8 cellular contexts compared by ENCODE assay signal in the genomic region with DNA sequence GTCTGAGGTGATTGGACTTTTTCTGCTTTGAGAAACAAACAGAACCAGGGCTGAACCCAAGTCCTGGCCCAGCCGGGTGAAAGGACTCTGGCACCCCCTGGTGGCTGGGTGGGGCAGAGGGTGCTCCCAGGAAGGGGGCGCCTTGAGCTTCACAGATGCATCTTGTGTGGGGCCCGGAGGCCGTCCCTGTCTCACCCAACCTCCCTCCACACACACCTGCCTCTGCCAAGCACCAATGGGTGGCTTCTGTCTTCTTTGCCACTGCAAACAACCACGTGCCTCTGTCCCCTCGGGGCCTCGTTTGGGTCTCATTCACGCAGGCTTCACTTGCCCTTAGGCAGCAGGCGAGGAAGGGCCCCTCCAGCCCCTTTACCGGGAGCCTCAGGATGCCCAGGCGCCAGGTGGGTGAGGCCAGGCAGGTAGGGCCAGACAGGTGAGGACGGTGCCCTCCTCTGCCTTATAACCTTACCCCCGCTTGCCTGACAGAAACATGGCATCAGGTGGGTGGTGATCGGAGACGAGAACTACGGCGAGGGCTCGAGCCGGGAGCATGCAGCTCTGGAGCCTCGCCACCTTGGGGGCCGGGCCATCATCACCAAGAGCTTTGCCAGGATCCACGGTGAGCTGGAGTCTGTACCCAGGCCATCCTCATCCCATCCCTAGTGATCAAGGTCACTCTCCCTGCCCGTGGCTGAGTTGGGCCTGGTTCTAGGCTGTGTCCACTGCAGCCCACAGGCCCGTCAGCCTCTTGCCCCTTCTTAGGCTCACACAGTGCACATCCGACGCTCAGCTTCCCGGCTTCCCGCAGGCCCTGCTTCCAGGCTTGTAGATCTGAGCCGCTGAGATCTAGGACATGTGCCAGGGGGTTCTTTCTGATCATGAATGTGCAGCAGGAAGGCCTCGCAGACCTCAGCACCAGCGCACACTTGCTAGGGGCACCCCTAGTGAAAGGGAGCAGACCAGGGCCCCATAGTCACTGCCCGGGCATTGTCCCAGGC. TPM values are rescaled to one million over a fixed set of nuclear protein-coding genes. Genes with fewer than 3 reads are reported as not detected.
DNase-seq lines count a peak whose midpoint lies in the region; ATAC-seq, FAIRE-seq and TF ChIP-seq lines count a peak whose summit lies in the region.

No MANE protein-coding gene starts in this region.

- H3K9ac ChIP-seq in astrocyte (ENCODE audit: low read length), result no peak overlapping the region

- H3K4me1 ChIP-seq in astrocyte (ENCODE audit: insufficient read depth, low read length), result peaks cover 9% of the 10 kb centered on the region

- peaks cover 19% of the 10 kb centered on the region for H3K36me3 ChIP-seq in astrocyte (ENCODE audit: insufficient read depth, low read length)

- H3K27ac ChIP-seq in 22Rv1 (peak overlapping the region; percentile 75), astrocyte (ENCODE audit: low read depth, low read length) (no peak overlapping the region)

- peaks cover 15% of the 10 kb centered on the region for H3K36me3 Mint-ChIP-seq in T-helper 2 cell treated with Interferon-gamma antibody and Interleukin-4, amounts not matched to agents 5 μg/mL and 100 μg/mL, for 36 hours (ENCODE audit: low read depth)
- H3K36me3 Mint-ChIP-seq in astrocyte (ENCODE audit: low read depth, unreplicated experiment), result peaks cover 17% of the 10 kb centered on the region

- peak; percentile 61 for DNase-seq in GM19240 (ENCODE audit: insufficient read length, low spot score)
- DNase-seq in T-helper 2 cell treated with Interferon-gamma antibody and Interleukin-4, amounts not matched to agents 5 μg/mL and 100 μg/mL, for 36 hours (ENCODE audit: low spot score), result peak; percentile 35
- DNase-seq in astrocyte (ENCODE audit: low read depth), result no peak
- DNase-seq in inferior parietal cortex (ENCODE audit: extremely low spot score), result peak; percentile 59
- DNase-seq in stimulated activated CD4-positive, alpha-beta T cell treated with anti-CD3 and anti-CD28 coated beads, Interleukin-2, amount 100 ng/mL, for 48 hours, result peak; percentile 60 to 64
- no peak for DNase-seq in RCC 7860 (ENCODE audit: low spot score)

- H3K27me3 Mint-ChIP-seq in T-helper 2 cell treated with Interferon-gamma antibody and Interleukin-4, amounts not matched to agents 5 μg/mL and 100 μg/mL, for 36 hours (ENCODE audit: low read depth), result no peaks in the 10 kb centered on the region
- H3K27me3 Mint-ChIP-seq in astrocyte (ENCODE audit: low read depth, unreplicated experiment), result no peaks in the 10 kb centered on the region

- H3K9me3 Mint-ChIP-seq in T-helper 2 cell treated with Interferon-gamma antibody and Interleukin-4, amounts not matched to agents 5 μg/mL and 100 μg/mL, for 36 hours, result no peaks in the 10 kb centered on the region
- H3K9me3 Mint-ChIP-seq in astrocyte (ENCODE audit: unreplicated experiment), result peaks cover 2% of the 10 kb centered on the region

- no peak overlapping the region for H3K4me2 ChIP-seq in astrocyte (ENCODE audit: low read length)

- no peak overlapping the region for H3K4me3 ChIP-seq in astrocyte (ENCODE audit: insufficient read depth, low read depth, low read length)

- no peak for FAIRE-seq in astrocyte (lab: Jason Lieb, UNC)
- FAIRE-seq in RCC 7860 (lab: Jason Lieb, UNC), result no peak

- peaks cover 13% of the 10 kb centered on the region for H3K4me1 Mint-ChIP-seq in T-helper 2 cell treated with Interferon-gamma antibody and Interleukin-4, amounts not matched to agents 5 μg/mL and 100 μg/mL, for 36 hours (ENCODE audit: low read depth)
- H3K4me1 Mint-ChIP-seq in astrocyte (ENCODE audit: low read depth, unreplicated experiment), result peaks cover 4% of the 10 kb centered on the region

- H3K9me3 ChIP-seq in astrocyte (ENCODE audit: insufficient read depth, low read depth, low read length), result no peaks in the 10 kb centered on the region

- H3K27me3 ChIP-seq in astrocyte (ENCODE audit: insufficient read depth, low read length), result no peaks in the 10 kb centered on the region

- no peak for ATAC-seq in GM21526 (IDR thresholded peaks at IDR 0.05; ENCODE audit: low FRiP score, unreplicated experiment)

- peaks cover 75% of the 10 kb centered on the region for H4K20me1 ChIP-seq in astrocyte (ENCODE audit: insufficient read depth, low read length)

- peak overlapping the region; percentile 26 for H3K27ac Mint-ChIP-seq in T-helper 2 cell treated with Interferon-gamma antibody and Interleukin-4, amounts not matched to agents 5 μg/mL and 100 μg/mL, for 36 hours
- no peak overlapping the region for H3K27ac Mint-ChIP-seq in astrocyte (ENCODE audit: unreplicated experiment)

- peaks cover 22% of the 10 kb centered on the region for H3K79me2 ChIP-seq in astrocyte (ENCODE audit: insufficient read depth, low read length)

- H2AFZ ChIP-seq in astrocyte (ENCODE audit: low read depth, low read length), result no peak overlapping the region

- peak; percentile 90 for TF ChIP-seq CTCF in 22Rv1 (IDR thresholded peaks at IDR 0.05)
- peak; percentile 58 for TF ChIP-seq CTCF in astrocyte (IDR thresholded peaks at IDR 0.05; ENCODE audit: insufficient read depth, low read depth, low read length)

- no peak overlapping the region for H3K4me3 Mint-ChIP-seq in T-helper 2 cell treated with Interferon-gamma antibody and Interleukin-4, amounts not matched to agents 5 μg/mL and 100 μg/mL, for 36 hours
- no peak overlapping the region for H3K4me3 Mint-ChIP-seq in astrocyte (ENCODE audit: unreplicated experiment)

RNA-seq across cellular contexts. Expression of gene POLR3H, which starts 17.2 kb away (rescaled TPM):
- total RNA-seq in astrocyte, result 44.5 and 50.9 TPM in 2 replicates

RNA-seq across cellular contexts. Expression of gene CSDC2, which starts 33.7 kb away (rescaled TPM):
- total RNA-seq in astrocyte, result 10.3 and 11.4 TPM in 2 replicates

RNA-seq across cellular contexts. Expression of gene ACO2, which starts 58.2 kb away (rescaled TPM):
- 67.2 and 73.7 TPM in 2 replicates for total RNA-seq in astrocyte

RNA-seq across cellular contexts. Expression of gene PHF5A, which starts 58.6 kb away (rescaled TPM):
- total RNA-seq in astrocyte, result 25.3 and 30.9 TPM in 2 replicates

Comparison
In these comparisons a context has a peak if more than half of its experiments do, and no peak if none do; other contexts are left out.
1. DNase-seq: peak in GM19240 (single experiment), T-helper 2 cell treated with Interferon-gamma antibody and Interleukin-4, amounts not matched to agents 5 μg/mL and 100 μg/mL, for 36 hours (single experiment), inferior parietal cortex (single experiment) and stimulated activated CD4-positive, alpha-beta T cell treated with anti-CD3 and anti-CD28 coated beads, Interleukin-2, amount 100 ng/mL, for 48 hours (2 of 2); none in astrocyte (single experiment) and RCC 7860 (single experiment).